In the genomic region with DNA sequence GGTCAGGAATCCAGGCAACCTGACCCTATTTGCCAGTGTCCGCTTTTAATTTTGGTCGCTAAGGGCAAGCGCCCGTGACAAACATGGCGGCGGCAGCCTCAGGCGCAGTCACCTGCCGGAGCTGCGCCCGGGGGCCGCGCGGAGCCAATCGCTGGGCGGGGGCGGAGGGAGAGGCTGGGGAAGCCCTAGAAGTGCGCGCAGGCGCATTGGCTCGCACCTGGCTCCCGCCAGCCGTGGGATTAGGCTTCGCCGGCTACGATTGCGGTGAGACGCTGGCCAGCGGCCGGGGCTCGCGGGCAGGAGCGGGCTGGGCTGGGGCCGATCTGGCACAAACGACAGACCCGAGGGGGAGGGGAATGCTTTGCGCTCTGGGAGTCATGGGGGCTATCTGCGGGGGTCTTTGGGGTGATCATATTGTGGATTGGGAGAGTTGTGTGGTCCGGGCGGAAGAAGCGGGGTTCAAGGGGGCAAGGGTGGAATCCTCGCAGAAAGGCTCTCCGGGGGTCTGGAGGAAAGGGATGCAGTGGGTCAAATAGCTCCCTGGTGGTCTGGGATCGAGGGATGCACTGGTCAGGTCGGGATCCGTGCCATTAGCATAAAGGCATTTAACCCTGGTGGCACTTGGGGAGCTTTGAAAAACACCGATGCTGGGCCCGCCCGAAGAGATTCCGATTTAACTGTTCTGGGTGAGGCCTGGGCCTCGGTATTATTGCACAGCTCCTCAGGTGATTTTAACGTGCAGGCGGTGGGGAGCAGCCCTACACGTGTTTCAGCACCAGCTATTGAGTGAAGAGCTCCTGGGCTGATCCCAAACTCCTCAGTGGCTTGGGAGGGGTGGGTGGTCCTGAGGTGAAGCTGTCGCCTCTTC, we compare ENCODE assay signal across 8 cellular contexts. TPM values are rescaled to one million over a fixed set of nuclear protein-coding genes. Genes with fewer than 3 reads are reported as not detected.
DNase-seq lines count a peak whose midpoint lies in the region; ATAC-seq and TF ChIP-seq lines count a peak whose summit lies in the region.

No MANE protein-coding gene starts in this region.

- in situ Hi-C loops in GM18951 (cut with MboI; ENCODE audit: low sequenced_read_pairs, unreplicated experiment), result no loop called here

- TF ChIP-seq POLR2A in GM18951 (IDR thresholded peaks at IDR 0.05; ENCODE audit: extremely low read depth, insufficient read depth, insufficient read length), result peak; percentile 63

- DNase-seq in AG04450 (ENCODE audit: low read depth, low spot score) (no peak), NCI-H345 treated with DMSO at 0.1 percent for 48 hours (lab: John Stamatoyannopoulos, UW; ENCODE audit: unreplicated experiment) (peak; percentile 74), cerebellum (ENCODE audit: low spot score) (peak; percentile 99), kidney tubule cell (ENCODE audit: low spot score) (peak; percentile 92)
- DNase-seq in activated CD4-positive, alpha-beta T cell treated with anti-CD3 and anti-CD28 coated beads for 24 hours (ENCODE audit: low read depth in 2 of 2), result peak; percentile 91 to 94
- DNase-seq in stimulated activated CD4-positive, alpha-beta T cell treated with anti-CD3 and anti-CD28 coated beads, Interleukin-1b, Interleukin-23, amount 100 ng/mL, for 4 hours (ENCODE audit: low read depth in 2 of 2), result peak; percentile 95 to 96

- CTCF ChIA-PET in AG04450 (lab: Charles Lee), result interaction anchor here (0.6 to 1.3 kb wide), 4 partner anchors 12 to 76 kb away, joined by 3 to 6 read pairs (median 5); no protein-coding TSS in a partner anchor

- H3K27ac ChIP-seq in AG04450 (ENCODE audit: low read depth, low read length), result no peak overlapping the region

- peak; percentile 80 for ATAC-seq in HG03196 (IDR thresholded peaks at IDR 0.05; ENCODE audit: unreplicated experiment)

- peak overlapping the region; percentile 64 for H3K4me3 ChIP-seq in AG04450 (ENCODE audit: low read depth, low read length)

- TF ChIP-seq CTCF in AG04450 (IDR thresholded peaks at IDR 0.05; ENCODE audit: low read depth, low read length), result no peak

- POLR2A ChIA-PET in AG04450 (lab: Yijun Ruan, JAX), result interaction anchor here (0.7 kb wide), 1 partner anchor 55 kb away, joined by 3 read pairs; no protein-coding TSS in a partner anchor

- H3K9me3 ChIP-seq in AG04450 (ENCODE audit: control insufficient read depth, insufficient read depth, low read length), result no peaks in the 10 kb centered on the region

- H3K27me3 ChIP-seq in AG04450 (ENCODE audit: control insufficient read depth, insufficient read depth, low read length), result peaks cover 8% of the 10 kb centered on the region

RNA-seq across cellular contexts. Expression of a gene that starts 10.1 kb away (rescaled TPM):
- polyA plus RNA-seq in AG04450 (2011; rRNA removed), result 0.06 TPM in 1 of 2 replicates, not detected in the other
- polyA minus RNA-seq in AG04450 (2011; rRNA and poly(A)+ RNA removed), result not detected in 2 replicates
- not detected for total RNA-seq in cerebellum

RNA-seq across cellular contexts. Expression of a gene that starts 29.0 kb away (rescaled TPM):
- 61.1 and 68.6 TPM in 2 replicates for polyA plus RNA-seq in AG04450 (2011; rRNA removed)
- 33.3 and 43.0 TPM in 2 replicates for polyA minus RNA-seq in AG04450 (2011; rRNA and poly(A)+ RNA removed)
- total RNA-seq in cerebellum, result 28.3 TPM

RNA-seq across cellular contexts. Expression of a gene that starts 40.8 kb away (rescaled TPM):
- 2.7 and 4.3 TPM in 2 replicates for polyA plus RNA-seq in AG04450 (2011; rRNA removed)
- polyA minus RNA-seq in AG04450 (2011; rRNA and poly(A)+ RNA removed), result 0.74 and 1.5 TPM in 2 replicates
- total RNA-seq in cerebellum, result 6.2 TPM

RNA-seq across cellular contexts. Expression of a gene that starts 41.1 kb away (rescaled TPM):
- polyA plus RNA-seq in AG04450 (2011; rRNA removed), result 164 and 192 TPM in 2 replicates
- polyA minus RNA-seq in AG04450 (2011; rRNA and poly(A)+ RNA removed), result 219 and 281 TPM in 2 replicates
- 115 TPM for total RNA-seq in cerebellum

RNA-seq across cellular contexts. Expression of a gene that starts 42.4 kb away (rescaled TPM):
- 11.0 and 13.2 TPM in 2 replicates for polyA plus RNA-seq in AG04450 (2011; rRNA removed)
- 18.2 and 23.7 TPM in 2 replicates for polyA minus RNA-seq in AG04450 (2011; rRNA and poly(A)+ RNA removed)
- 6.0 TPM for total RNA-seq in cerebellum
